Comparison of ENCODE assay signal across 1 cellular context in the genomic region with DNA sequence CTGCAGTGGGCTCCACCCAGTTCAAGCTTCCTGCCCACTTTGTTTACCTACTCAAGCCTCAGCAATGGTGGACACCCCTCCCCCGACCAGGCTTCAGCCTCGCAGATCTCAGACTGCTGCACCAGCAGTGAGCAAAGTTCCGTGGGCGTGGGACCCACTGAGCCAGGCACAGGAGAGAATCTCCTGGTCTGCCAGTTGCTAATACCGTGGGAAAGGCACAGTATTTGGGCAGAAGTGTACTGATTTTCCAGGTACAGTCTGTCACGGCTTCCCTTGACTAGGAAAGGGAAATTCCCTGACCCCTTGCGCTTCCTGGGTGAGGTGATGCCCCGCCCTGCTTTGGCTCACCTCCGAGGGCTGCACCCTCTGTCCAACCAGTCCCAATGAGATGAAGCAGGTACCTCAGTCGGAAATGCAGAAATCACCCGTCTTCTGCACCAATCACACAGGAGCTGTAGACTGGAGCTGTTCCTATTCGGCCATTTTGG.
TF ChIP-seq lines count a peak whose summit lies in the region.
"Not testable (repeated sequence)": the region's sequence is repeated elsewhere in the genome, so short reads cannot be mapped to it uniquely, and the experiment has no call there.

No MANE protein-coding gene starts in this region.

TF ChIP-seq in HepG2, 621 proteins besides CTCF, POLR2A, EP300 and RAD21 (continues in another document):
- TF ChIP-seq, protein P1, sequence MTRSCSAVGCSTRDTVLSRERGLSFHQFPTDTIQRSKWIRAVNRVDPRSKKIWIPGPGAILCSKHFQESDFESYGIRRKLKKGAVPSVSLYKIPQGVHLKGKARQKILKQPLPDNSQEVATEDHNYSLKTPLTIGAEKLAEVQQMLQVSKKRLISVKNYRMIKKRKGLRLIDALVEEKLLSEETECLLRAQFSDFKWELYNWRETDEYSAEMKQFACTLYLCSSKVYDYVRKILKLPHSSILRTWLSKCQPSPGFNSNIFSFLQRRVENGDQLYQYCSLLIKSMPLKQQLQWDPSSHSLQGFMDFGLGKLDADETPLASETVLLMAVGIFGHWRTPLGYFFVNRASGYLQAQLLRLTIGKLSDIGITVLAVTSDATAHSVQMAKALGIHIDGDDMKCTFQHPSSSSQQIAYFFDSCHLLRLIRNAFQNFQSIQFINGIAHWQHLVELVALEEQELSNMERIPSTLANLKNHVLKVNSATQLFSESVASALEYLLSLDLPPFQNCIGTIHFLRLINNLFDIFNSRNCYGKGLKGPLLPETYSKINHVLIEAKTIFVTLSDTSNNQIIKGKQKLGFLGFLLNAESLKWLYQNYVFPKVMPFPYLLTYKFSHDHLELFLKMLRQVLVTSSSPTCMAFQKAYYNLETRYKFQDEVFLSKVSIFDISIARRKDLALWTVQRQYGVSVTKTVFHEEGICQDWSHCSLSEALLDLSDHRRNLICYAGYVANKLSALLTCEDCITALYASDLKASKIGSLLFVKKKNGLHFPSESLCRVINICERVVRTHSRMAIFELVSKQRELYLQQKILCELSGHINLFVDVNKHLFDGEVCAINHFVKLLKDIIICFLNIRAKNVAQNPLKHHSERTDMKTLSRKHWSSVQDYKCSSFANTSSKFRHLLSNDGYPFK (CRISPR knock-in tag; IDR thresholded peaks at IDR 0.05; ENCODE audit: borderline replicate concordance): peak; percentile 47; the same call in 1 of the 2 replicates
- TF ChIP-seq, protein P2, sequence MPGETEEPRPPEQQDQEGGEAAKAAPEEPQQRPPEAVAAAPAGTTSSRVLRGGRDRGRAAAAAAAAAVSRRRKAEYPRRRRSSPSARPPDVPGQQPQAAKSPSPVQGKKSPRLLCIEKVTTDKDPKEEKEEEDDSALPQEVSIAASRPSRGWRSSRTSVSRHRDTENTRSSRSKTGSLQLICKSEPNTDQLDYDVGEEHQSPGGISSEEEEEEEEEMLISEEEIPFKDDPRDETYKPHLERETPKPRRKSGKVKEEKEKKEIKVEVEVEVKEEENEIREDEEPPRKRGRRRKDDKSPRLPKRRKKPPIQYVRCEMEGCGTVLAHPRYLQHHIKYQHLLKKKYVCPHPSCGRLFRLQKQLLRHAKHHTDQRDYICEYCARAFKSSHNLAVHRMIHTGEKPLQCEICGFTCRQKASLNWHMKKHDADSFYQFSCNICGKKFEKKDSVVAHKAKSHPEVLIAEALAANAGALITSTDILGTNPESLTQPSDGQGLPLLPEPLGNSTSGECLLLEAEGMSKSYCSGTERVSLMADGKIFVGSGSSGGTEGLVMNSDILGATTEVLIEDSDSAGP (CRISPR knock-in tag; IDR thresholded peaks at IDR 0.05; ENCODE audit: borderline replicate concordance): 0 out of 2 replicates have a peak, but pooled peaks have one; percentile 25
- peak; percentile 62 for TF ChIP-seq ELF1 (CRISPR knock-in tag; IDR thresholded peaks at IDR 0.05)
- 0 out of 2 replicates have a peak, but pooled peaks have one; percentile 38 for TF ChIP-seq ZNF709 (CRISPR knock-in tag; IDR thresholded peaks at IDR 0.05)
- 0 out of 2 replicates have a peak, but pooled peaks have one; percentile 14 for TF ChIP-seq THAP11 (CRISPR knock-in tag; IDR thresholded peaks at IDR 0.05)
- TF ChIP-seq, protein P3, sequence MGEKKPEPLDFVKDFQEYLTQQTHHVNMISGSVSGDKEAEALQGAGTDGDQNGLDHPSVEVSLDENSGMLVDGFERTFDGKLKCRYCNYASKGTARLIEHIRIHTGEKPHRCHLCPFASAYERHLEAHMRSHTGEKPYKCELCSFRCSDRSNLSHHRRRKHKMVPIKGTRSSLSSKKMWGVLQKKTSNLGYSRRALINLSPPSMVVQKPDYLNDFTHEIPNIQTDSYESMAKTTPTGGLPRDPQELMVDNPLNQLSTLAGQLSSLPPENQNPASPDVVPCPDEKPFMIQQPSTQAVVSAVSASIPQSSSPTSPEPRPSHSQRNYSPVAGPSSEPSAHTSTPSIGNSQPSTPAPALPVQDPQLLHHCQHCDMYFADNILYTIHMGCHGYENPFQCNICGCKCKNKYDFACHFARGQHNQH (CRISPR knock-in tag; IDR thresholded peaks at IDR 0.05): 0 out of 2 replicates have a peak, but pooled peaks have one; percentile 36
- 0 out of 2 replicates have a peak, but pooled peaks have one; percentile 28 for TF ChIP-seq NRL (CRISPR knock-in tag; IDR thresholded peaks at IDR 0.05; ENCODE audit: borderline replicate concordance)
- TF ChIP-seq PHF21A (CRISPR knock-in tag; IDR thresholded peaks at IDR 0.05): peak; percentile 26; the same call in 1 of the 2 replicates
- 0 out of 2 replicates have a peak, but pooled peaks have one; percentile 25 for TF ChIP-seq MYC (CRISPR knock-in tag; IDR thresholded peaks at IDR 0.05; ENCODE audit: borderline replicate concordance)
- TF ChIP-seq ISL2 (CRISPR knock-in tag; IDR thresholded peaks at IDR 0.05): 0 out of 2 replicates have a peak, but pooled peaks have one; percentile 28
- TF ChIP-seq ZMYM4 (CRISPR knock-in tag; IDR thresholded peaks at IDR 0.05): peak; percentile 76
- peak; percentile 66; the same call in 1 of the 2 replicates for TF ChIP-seq PHF8 (CRISPR knock-in tag; IDR thresholded peaks at IDR 0.05)
- TF ChIP-seq NFYB (CRISPR knock-in tag; IDR thresholded peaks at IDR 0.05): peak; percentile 72
- TF ChIP-seq SPEN (CRISPR knock-in tag; IDR thresholded peaks at IDR 0.05; ENCODE audit: low read depth): 0 out of 2 replicates have a peak, but pooled peaks have one; percentile 24
- peak; percentile 46; the same call in 1 of the 2 replicates for TF ChIP-seq ELF3 (CRISPR knock-in tag; IDR thresholded peaks at IDR 0.05)
- TF ChIP-seq FOXP1, SOX6 (IDR thresholded peaks at IDR 0.05): not testable (repeated sequence)
- peak; percentile 19; the same call in 1 of the 2 replicates for TF ChIP-seq FOXP1 (CRISPR knock-in tag; IDR thresholded peaks at IDR 0.05)
- TF ChIP-seq, protein P4, sequence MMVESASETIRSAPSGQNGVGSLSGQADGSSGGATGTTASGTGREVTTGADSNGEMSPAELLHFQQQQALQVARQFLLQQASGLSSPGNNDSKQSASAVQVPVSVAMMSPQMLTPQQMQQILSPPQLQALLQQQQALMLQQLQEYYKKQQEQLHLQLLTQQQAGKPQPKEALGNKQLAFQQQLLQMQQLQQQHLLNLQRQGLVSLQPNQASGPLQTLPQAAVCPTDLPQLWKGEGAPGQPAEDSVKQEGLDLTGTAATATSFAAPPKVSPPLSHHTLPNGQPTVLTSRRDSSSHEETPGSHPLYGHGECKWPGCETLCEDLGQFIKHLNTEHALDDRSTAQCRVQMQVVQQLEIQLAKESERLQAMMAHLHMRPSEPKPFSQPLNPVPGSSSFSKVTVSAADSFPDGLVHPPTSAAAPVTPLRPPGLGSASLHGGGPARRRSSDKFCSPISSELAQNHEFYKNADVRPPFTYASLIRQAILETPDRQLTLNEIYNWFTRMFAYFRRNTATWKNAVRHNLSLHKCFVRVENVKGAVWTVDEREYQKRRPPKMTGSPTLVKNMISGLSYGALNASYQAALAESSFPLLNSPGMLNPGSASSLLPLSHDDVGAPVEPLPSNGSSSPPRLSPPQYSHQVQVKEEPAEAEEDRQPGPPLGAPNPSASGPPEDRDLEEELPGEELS (CRISPR knock-in tag; IDR thresholded peaks at IDR 0.05): 0 out of 2 replicates have a peak, but pooled peaks have one; percentile 10
- TF ChIP-seq, protein P5, sequence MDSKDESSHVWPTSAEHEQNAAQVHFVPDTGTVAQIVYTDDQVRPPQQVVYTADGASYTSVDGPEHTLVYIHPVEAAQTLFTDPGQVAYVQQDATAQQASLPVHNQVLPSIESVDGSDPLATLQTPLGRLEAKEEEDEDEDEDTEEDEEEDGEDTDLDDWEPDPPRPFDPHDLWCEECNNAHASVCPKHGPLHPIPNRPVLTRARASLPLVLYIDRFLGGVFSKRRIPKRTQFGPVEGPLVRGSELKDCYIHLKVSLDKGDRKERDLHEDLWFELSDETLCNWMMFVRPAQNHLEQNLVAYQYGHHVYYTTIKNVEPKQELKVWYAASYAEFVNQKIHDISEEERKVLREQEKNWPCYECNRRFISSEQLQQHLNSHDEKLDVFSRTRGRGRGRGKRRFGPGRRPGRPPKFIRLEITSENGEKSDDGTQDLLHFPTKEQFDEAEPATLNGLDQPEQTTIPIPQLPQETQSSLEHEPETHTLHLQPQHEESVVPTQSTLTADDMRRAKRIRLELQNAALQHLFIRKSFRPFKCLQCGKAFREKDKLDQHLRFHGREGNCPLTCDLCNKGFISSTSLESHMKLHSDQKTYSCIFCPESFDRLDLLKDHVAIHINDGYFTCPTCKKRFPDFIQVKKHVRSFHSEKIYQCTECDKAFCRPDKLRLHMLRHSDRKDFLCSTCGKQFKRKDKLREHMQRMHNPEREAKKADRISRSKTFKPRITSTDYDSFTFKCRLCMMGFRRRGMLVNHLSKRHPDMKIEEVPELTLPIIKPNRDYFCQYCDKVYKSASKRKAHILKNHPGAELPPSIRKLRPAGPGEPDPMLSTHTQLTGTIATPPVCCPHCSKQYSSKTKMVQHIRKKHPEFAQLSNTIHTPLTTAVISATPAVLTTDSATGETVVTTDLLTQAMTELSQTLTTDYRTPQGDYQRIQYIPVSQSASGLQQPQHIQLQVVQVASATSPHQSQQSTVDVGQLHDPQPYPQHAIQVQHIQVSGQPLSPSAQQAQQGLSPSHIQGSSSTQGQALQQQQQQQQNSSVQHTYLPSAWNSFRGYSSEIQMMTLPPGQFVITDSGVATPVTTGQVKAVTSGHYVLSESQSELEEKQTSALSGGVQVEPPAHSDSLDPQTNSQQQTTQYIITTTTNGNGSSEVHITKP (CRISPR knock-in tag; IDR thresholded peaks at IDR 0.05; ENCODE audit: low read depth): 0 out of 2 replicates have a peak, but pooled peaks have one; percentile 46
- TF ChIP-seq ZNF33B (CRISPR knock-in tag; IDR thresholded peaks at IDR 0.05): 0 out of 2 replicates have a peak, but pooled peaks have one; percentile 64
- peak; percentile 48; the same call in 1 of the 2 replicates for TF ChIP-seq SAP130 (CRISPR knock-in tag; IDR thresholded peaks at IDR 0.05; ENCODE audit: low read depth)
- 0 out of 2 replicates have a peak, but pooled peaks have one; percentile 40 for TF ChIP-seq KDM2A (CRISPR knock-in tag; IDR thresholded peaks at IDR 0.05; ENCODE audit: borderline replicate concordance, low read depth)
- TF ChIP-seq, protein P6, sequence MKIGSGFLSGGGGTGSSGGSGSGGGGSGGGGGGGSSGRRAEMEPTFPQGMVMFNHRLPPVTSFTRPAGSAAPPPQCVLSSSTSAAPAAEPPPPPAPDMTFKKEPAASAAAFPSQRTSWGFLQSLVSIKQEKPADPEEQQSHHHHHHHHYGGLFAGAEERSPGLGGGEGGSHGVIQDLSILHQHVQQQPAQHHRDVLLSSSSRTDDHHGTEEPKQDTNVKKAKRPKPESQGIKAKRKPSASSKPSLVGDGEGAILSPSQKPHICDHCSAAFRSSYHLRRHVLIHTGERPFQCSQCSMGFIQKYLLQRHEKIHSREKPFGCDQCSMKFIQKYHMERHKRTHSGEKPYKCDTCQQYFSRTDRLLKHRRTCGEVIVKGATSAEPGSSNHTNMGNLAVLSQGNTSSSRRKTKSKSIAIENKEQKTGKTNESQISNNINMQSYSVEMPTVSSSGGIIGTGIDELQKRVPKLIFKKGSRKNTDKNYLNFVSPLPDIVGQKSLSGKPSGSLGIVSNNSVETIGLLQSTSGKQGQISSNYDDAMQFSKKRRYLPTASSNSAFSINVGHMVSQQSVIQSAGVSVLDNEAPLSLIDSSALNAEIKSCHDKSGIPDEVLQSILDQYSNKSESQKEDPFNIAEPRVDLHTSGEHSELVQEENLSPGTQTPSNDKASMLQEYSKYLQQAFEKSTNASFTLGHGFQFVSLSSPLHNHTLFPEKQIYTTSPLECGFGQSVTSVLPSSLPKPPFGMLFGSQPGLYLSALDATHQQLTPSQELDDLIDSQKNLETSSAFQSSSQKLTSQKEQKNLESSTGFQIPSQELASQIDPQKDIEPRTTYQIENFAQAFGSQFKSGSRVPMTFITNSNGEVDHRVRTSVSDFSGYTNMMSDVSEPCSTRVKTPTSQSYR (CRISPR knock-in tag; IDR thresholded peaks at IDR 0.05; ENCODE audit: borderline replicate concordance): peak; percentile 77; the same call in 1 of the 2 replicates
- TF ChIP-seq, protein P7, sequence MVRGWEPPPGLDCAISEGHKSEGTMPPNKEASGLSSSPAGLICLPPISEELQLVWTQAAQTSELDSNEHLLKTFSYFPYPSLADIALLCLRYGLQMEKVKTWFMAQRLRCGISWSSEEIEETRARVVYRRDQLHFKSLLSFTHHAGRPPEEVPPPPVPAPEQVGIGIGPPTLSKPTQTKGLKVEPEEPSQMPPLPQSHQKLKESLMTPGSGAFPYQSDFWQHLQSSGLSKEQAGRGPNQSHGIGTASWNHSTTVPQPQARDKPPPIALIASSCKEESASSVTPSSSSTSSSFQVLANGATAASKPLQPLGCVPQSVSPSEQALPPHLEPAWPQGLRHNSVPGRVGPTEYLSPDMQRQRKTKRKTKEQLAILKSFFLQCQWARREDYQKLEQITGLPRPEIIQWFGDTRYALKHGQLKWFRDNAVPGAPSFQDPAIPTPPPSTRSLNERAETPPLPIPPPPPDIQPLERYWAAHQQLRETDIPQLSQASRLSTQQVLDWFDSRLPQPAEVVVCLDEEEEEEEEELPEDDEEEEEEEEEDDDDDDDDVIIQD (CRISPR knock-in tag; IDR thresholded peaks at IDR 0.05; ENCODE audit: low read depth): peak; percentile 28; the same call in 1 of the 2 replicates
- 0 out of 2 replicates have a peak, but pooled peaks have one; percentile 27 for TF ChIP-seq ZBTB38 (CRISPR knock-in tag; IDR thresholded peaks at IDR 0.05)
- TF ChIP-seq, protein P8, sequence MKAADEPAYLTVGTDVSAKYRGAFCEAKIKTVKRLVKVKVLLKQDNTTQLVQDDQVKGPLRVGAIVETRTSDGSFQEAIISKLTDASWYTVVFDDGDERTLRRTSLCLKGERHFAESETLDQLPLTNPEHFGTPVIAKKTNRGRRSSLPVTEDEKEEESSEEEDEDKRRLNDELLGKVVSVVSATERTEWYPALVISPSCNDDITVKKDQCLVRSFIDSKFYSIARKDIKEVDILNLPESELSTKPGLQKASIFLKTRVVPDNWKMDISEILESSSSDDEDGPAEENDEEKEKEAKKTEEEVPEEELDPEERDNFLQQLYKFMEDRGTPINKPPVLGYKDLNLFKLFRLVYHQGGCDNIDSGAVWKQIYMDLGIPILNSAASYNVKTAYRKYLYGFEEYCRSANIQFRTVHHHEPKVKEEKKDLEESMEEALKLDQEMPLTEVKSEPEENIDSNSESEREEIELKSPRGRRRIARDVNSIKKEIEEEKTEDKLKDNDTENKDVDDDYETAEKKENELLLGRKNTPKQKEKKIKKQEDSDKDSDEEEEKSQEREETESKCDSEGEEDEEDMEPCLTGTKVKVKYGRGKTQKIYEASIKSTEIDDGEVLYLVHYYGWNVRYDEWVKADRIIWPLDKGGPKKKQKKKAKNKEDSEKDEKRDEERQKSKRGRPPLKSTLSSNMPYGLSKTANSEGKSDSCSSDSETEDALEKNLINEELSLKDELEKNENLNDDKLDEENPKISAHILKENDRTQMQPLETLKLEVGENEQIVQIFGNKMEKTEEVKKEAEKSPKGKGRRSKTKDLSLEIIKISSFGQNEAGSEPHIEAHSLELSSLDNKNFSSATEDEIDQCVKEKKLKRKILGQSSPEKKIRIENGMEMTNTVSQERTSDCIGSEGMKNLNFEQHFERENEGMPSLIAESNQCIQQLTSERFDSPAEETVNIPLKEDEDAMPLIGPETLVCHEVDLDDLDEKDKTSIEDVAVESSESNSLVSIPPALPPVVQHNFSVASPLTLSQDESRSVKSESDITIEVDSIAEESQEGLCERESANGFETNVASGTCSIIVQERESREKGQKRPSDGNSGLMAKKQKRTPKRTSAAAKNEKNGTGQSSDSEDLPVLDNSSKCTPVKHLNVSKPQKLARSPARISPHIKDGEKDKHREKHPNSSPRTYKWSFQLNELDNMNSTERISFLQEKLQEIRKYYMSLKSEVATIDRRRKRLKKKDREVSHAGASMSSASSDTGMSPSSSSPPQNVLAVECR (CRISPR knock-in tag; IDR thresholded peaks at IDR 0.05; ENCODE audit: borderline replicate concordance): peak; percentile 20; the same call in 1 of the 2 replicates
- TF ChIP-seq BRD4 (CRISPR knock-in tag; IDR thresholded peaks at IDR 0.05): 0 out of 2 replicates have a peak, but pooled peaks have one; percentile 20
- TF ChIP-seq SOX6 (CRISPR knock-in tag; IDR thresholded peaks at IDR 0.05): peak; percentile 52; the same call in 1 of the 2 replicates
- TF ChIP-seq MED1 (CRISPR knock-in tag; IDR thresholded peaks at IDR 0.05): peak; percentile 37; the same call in 1 of the 2 replicates
- 0 out of 2 replicates have a peak, but pooled peaks have one; percentile 62 for TF ChIP-seq HOXA3 (CRISPR knock-in tag; IDR thresholded peaks at IDR 0.05)
- TF ChIP-seq YEATS4 (CRISPR knock-in tag; IDR thresholded peaks at IDR 0.05; ENCODE audit: borderline replicate concordance): peak; percentile 63; the same call in 1 of the 2 replicates
